In genomic region chr20:63130654-63131577, GRCh38 we compare ENCODE assay signal across 18 cellular contexts.
DNase-seq lines count a peak whose midpoint lies in the region; ATAC-seq and TF ChIP-seq lines count a peak whose summit lies in the region.
"Had no signal": no experiment of that assay in that cellular context is flagged by ENCODE, and none has a peak within 500 bp of the region (broad histone marks: within the 10 kb centered on the region; RNA-seq: fewer than 3 reads in every experiment).

No MANE protein-coding gene starts in this region.

- no peaks in the 10 kb centered on the region; the same call in 2 of the 3 replicates for H3K36me3 Mint-ChIP-seq in GM23338 (ENCODE audit: low read depth)
- H3K36me3 Mint-ChIP-seq: stimulated activated memory B cell treated with anti-CD40 and anti-IgM and Interleukin-4, amounts not matched to agents 10 μg/mL and 1 μg/mL and 100 μg/mL, for 72 hours had no signal

- no peak for TF ChIP-seq POLR2A in prostate gland (IDR thresholded peaks at IDR 0.05)

- peaks cover 5% of the 10 kb centered on the region for H3K27me3 Mint-ChIP-seq in GM23338 (ENCODE audit: insufficient read depth, low read depth, poor library complexity)

- no peak overlapping the region for H2BK15ac ChIP-seq in mesendoderm (replicated peaks; ENCODE audit: low read depth)

- 0 out of 2 replicates have a peak overlapping the region, but pooled peaks have one; percentile 9 for H3K27ac ChIP-seq in GM23338 (ENCODE audit: low read depth)
- H3K27ac ChIP-seq in HUES6 (ENCODE audit: low read depth, low read length): no peak overlapping the region
- no peak overlapping the region for H3K27ac ChIP-seq in osteoblast (ENCODE audit: low read depth, low read length)
- no peak overlapping the region for H3K27ac ChIP-seq in prostate gland
- no peak overlapping the region for H3K27ac ChIP-seq in mesendoderm (ENCODE audit: low read depth, low read length)
- H3K27ac ChIP-seq: skin epidermis had no signal

- no peaks in the 10 kb centered on the region for H3K36me3 ChIP-seq in GM23338 (ENCODE audit: insufficient read depth)
- no peaks in the 10 kb centered on the region for H3K36me3 ChIP-seq in HUES6 (ENCODE audit: control insufficient read depth, insufficient read depth, low read length)
- H3K36me3 ChIP-seq in osteoblast (ENCODE audit: insufficient read depth, low read length): no peaks in the 10 kb centered on the region
- no peaks in the 10 kb centered on the region for H3K36me3 ChIP-seq in prostate gland
- no peaks in the 10 kb centered on the region for H3K36me3 ChIP-seq in mesendoderm (ENCODE audit: control insufficient read depth, insufficient read depth, low read length)

- ATAC-seq in GM23338: peak; percentile 11
- ATAC-seq: stimulated activated memory B cell treated with anti-CD40 and anti-IgM and Interleukin-4, amounts not matched to agents 10 μg/mL and 1 μg/mL and 100 μg/mL, for 72 hours had no signal

- H3K9me3 Mint-ChIP-seq in GM23338: no peaks in the 10 kb centered on the region
- H3K9me3 Mint-ChIP-seq: dendritic cell treated with granulocyte-macrophage colony-stimulating factor and Interleukin-4, amounts not matched to agents 40 ng/mL and 50 ng/mL, for 4 days; stimulated activated memory B cell treated with anti-CD40 and anti-IgM and Interleukin-4, amounts not matched to agents 10 μg/mL and 1 μg/mL and 100 μg/mL, for 72 hours had no signal

- no peak overlapping the region for H3K4ac ChIP-seq in mesendoderm (ENCODE audit: low read depth, low read length)

- no peak overlapping the region for H3K4me3 Mint-ChIP-seq in GM23338
- H3K4me3 Mint-ChIP-seq: dendritic cell treated with granulocyte-macrophage colony-stimulating factor and Interleukin-4, amounts not matched to agents 40 ng/mL and 50 ng/mL, for 4 days; stimulated activated memory B cell treated with anti-CD40 and anti-IgM and Interleukin-4, amounts not matched to agents 10 μg/mL and 1 μg/mL and 100 μg/mL, for 72 hours had no signal

- no peak for DNase-seq in GM23338 (ENCODE audit: low spot score)
- peak; percentile 39 for DNase-seq in islet precursor cell
- peak; percentile 53 for DNase-seq in osteoblast (ENCODE audit: insufficient read length, low spot score, missing footprints)
- DNase-seq in prostate gland (ENCODE audit: low spot score): no peak
- DNase-seq in mesendoderm: no peak
- DNase-seq in DMS79 (lab: John Stamatoyannopoulos, UW): no peak
- DNase-seq in HUDEP-2 (lab: John Stamatoyannopoulos, UW; ENCODE audit: unreplicated experiment in 76 of 76): no peak
- DNase-seq: activated CD4-positive, alpha-beta T cell treated with anti-CD3 and anti-CD28 coated beads, Interleukin-2, amount 50 U/mL, for 4 hours; GOT3; MM.1S; NCI-H146; NCI-H524 treated with DMSO at 0.1 percent for 48 hours; SK-N-SH had no signal

- no peak overlapping the region for H3K56ac ChIP-seq in mesendoderm (ENCODE audit: low read length)

- no peak overlapping the region for H4K5ac ChIP-seq in mesendoderm (ENCODE audit: low read length)

- H3K4me1 ChIP-seq in GM23338 (ENCODE audit: insufficient read depth) (peaks cover 10% of the 10 kb centered on the region; the same call in 1 of the 2 replicates), HUES6 (ENCODE audit: control insufficient read depth, insufficient read depth, low read length) (peaks cover 8% of the 10 kb centered on the region), osteoblast (ENCODE audit: insufficient read depth, low read length) (no peaks in the 10 kb centered on the region), prostate gland (replicated peaks) (no peaks in the 10 kb centered on the region), mesendoderm (ENCODE audit: control insufficient read depth, low read depth, low read length) (no peaks in the 10 kb centered on the region)

- TF ChIP-seq CTCF in GM23338 (conservative IDR thresholded peaks at IDR 0.05; ENCODE audit: low read depth in 2 of 2) (no peak), osteoblast (IDR thresholded peaks at IDR 0.05; ENCODE audit: extremely low read depth, low read depth, low read length) (no peak), prostate gland (IDR thresholded peaks at IDR 0.05) (no peak)

- peak overlapping the region; percentile 73 for H3K4me2 ChIP-seq in GM23338
- no peak overlapping the region for H3K4me2 ChIP-seq in osteoblast (ENCODE audit: insufficient read depth, low read length)
- no peak overlapping the region for H3K4me2 ChIP-seq in mesendoderm (ENCODE audit: low read length)
- H3K4me2 ChIP-seq: SK-N-SH had no signal

- no peaks in the 10 kb centered on the region for H3K9me2 ChIP-seq in GM23338 (ENCODE audit: insufficient read depth)
- H3K9me2 ChIP-seq: SK-N-SH had no signal

- H3K9ac ChIP-seq in HUES6 (ENCODE audit: low read length) (no peak overlapping the region), mesendoderm (ENCODE audit: low read length) (no peak overlapping the region)
- H3K9ac ChIP-seq: SK-N-SH had no signal

- no peaks in the 10 kb centered on the region for H3K79me2 ChIP-seq in GM23338 (replicated peaks; ENCODE audit: insufficient read depth)
- no peaks in the 10 kb centered on the region for H3K79me2 ChIP-seq in osteoblast (ENCODE audit: insufficient read depth, low read length)
- H3K79me2 ChIP-seq in mesendoderm (ENCODE audit: control insufficient read depth, insufficient read depth, low read length): no peaks in the 10 kb centered on the region

- H2AK5ac ChIP-seq in mesendoderm (ENCODE audit: low read length): no peak overlapping the region

- no peak overlapping the region for H4K8ac ChIP-seq in mesendoderm (ENCODE audit: low read depth, low read length)

- no peak overlapping the region for H3K18ac ChIP-seq in mesendoderm (ENCODE audit: low read length)

- no peaks in the 10 kb centered on the region for H3K79me1 ChIP-seq in mesendoderm (ENCODE audit: low read length)

- no peak overlapping the region for H2BK5ac ChIP-seq in mesendoderm (ENCODE audit: low read length)

- 68% methylated on average over 43 of the region's 43 CpGs for WGBS in prostate gland
- WGBS in mesendoderm (ENCODE audit: extremely low coverage, insufficient coverage, low lambda C conversion rate): no CpG with 5 or more reads among the region's 43 CpGs

- H4K20me1 ChIP-seq in GM23338 (replicated peaks; ENCODE audit: insufficient read depth) (no peaks in the 10 kb centered on the region), osteoblast (ENCODE audit: insufficient read depth, low read length) (no peaks in the 10 kb centered on the region)

- H3K4me3 ChIP-seq in GM23338 (peak overlapping the region; percentile 42), HUES6 (ENCODE audit: low read depth, low read length) (0 out of 2 replicates have a peak overlapping the region, but pooled peaks have one; percentile 18), osteoblast (ENCODE audit: insufficient read depth, low read length) (no peak overlapping the region), prostate gland (no peak overlapping the region), mesendoderm (ENCODE audit: low read length) (no peak overlapping the region)
- H3K4me3 ChIP-seq: skin epidermis had no signal

- H2AFZ ChIP-seq in GM23338: peak overlapping the region; percentile 96
- H2AFZ ChIP-seq in osteoblast (ENCODE audit: low read length): no peak overlapping the region

- intact Hi-C loops in prostate gland (cut with DNase I): no loop called here

- H3K4me1 Mint-ChIP-seq in GM23338: peaks cover 17% of the 10 kb centered on the region
- H3K4me1 Mint-ChIP-seq: stimulated activated memory B cell treated with anti-CD40 and anti-IgM and Interleukin-4, amounts not matched to agents 10 μg/mL and 1 μg/mL and 100 μg/mL, for 72 hours had no signal

- no peak overlapping the region for H2BK120ac ChIP-seq in mesendoderm (ENCODE audit: low read depth, low read length)

- H3K23ac ChIP-seq in mesendoderm (ENCODE audit: low read length): no peak overlapping the region

- no peaks in the 10 kb centered on the region for H3K27me3 ChIP-seq in GM23338 (ENCODE audit: insufficient read depth)
- peaks cover 23% of the 10 kb centered on the region; the same call in 1 of the 2 replicates for H3K27me3 ChIP-seq in HUES6 (ENCODE audit: control insufficient read depth, insufficient read depth, low read length)
- H3K27me3 ChIP-seq in osteoblast (ENCODE audit: insufficient read depth, low read length): peaks cover 11% of the 10 kb centered on the region
- H3K27me3 ChIP-seq in prostate gland (replicated peaks; ENCODE audit: insufficient read depth): peaks cover 19% of the 10 kb centered on the region
- H3K27me3 ChIP-seq in mesendoderm (ENCODE audit: insufficient read depth, low read length, poor library complexity): no peaks in the 10 kb centered on the region

- no peak overlapping the region for H3K27ac Mint-ChIP-seq in GM23338
- H3K27ac Mint-ChIP-seq: dendritic cell treated with granulocyte-macrophage colony-stimulating factor and Interleukin-4, amounts not matched to agents 40 ng/mL and 50 ng/mL, for 4 days; progenitor cell of endocrine pancreas; stimulated activated memory B cell treated with anti-CD40 and anti-IgM and Interleukin-4, amounts not matched to agents 10 μg/mL and 1 μg/mL and 100 μg/mL, for 72 hours had no signal

- no peaks in the 10 kb centered on the region for H3K9me3 ChIP-seq in HUES6 (ENCODE audit: control insufficient read depth, insufficient read depth, low read depth, low read length)
- no peaks in the 10 kb centered on the region for H3K9me3 ChIP-seq in osteoblast (ENCODE audit: low read depth, low read length)
- H3K9me3 ChIP-seq in prostate gland: no peaks in the 10 kb centered on the region
- H3K9me3 ChIP-seq: SK-N-SH had no signal

- H3F3A ChIP-seq in GM23338 (replicated peaks; ENCODE audit: low read depth): 0 out of 2 replicates have a peak, but pooled peaks cover 8% of the 10 kb centered on the region

Comparison
In these comparisons a context has a peak if more than half of its experiments do, and no peak if none do; other contexts are left out.
1. DNase-seq: peak in islet precursor cell (single experiment) and osteoblast (single experiment); none in GM23338 (single experiment), prostate gland (single experiment), mesendoderm (single experiment), DMS79 (single experiment) and HUDEP-2 (0 of 76).
2. H3K4me3 ChIP-seq: peak in GM23338 (single experiment) and HUES6 (single experiment); none in osteoblast (single experiment), prostate gland (0 of 2) and mesendoderm (single experiment).